ENCODE assay signal across 1 cellular context in genomic region chr19:14507704-14508246, GRCh38.
TF ChIP-seq lines count a peak whose summit lies in the region.

No MANE protein-coding gene starts in this region.

TF ChIP-seq in HepG2, 621 proteins besides CTCF, POLR2A, EP300 and RAD21:
- TF ChIP-seq AKAP8 (CRISPR knock-in tag; IDR thresholded peaks at IDR 0.05) (no peak), NR2F1 (CRISPR knock-in tag; IDR thresholded peaks at IDR 0.05) (peak in 1 of 2 experiments; percentile 30; a peak in 1 of 4 replicates), RFX1 (IDR thresholded peaks at IDR 0.05) (peak; percentile 33; the same call in 1 of the 2 replicates), FOSL2 (CRISPR knock-in tag; IDR thresholded peaks at IDR 0.05) (peak; percentile 43; the same call in 1 of the 2 replicates), RARA (CRISPR knock-in tag; IDR thresholded peaks at IDR 0.05) (peak; percentile 77), THRA (CRISPR knock-in tag; IDR thresholded peaks at IDR 0.05; ENCODE audit: borderline replicate concordance) (peak; percentile 59; the same call in 1 of the 2 replicates), NFYC (CRISPR knock-in tag; IDR thresholded peaks at IDR 0.05) (no peak)
TF ChIP-seq in HepG2: peak in this region for 5.
